Comparison of ENCODE assay signal across 25 cellular contexts in the genomic region with DNA sequence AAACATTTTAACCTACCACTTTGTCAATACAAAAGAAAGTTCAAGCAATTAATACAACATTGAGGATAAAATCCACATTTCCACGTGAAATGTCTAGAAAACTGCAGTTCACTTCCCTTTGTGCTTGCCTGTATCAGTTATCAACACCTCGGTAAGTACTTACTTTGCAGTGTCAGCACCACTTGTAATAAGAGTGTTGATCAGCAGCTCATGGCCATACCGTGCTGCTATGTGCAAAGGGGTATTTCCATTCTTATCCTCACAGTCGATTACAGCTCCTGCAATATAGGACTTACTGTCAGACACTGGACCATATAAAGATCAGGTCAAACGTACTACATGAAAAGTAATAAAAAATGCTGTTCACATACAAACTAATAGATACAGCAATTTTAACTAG.
"Had no signal": no experiment of that assay in that cellular context is flagged by ENCODE, and none has a peak within 500 bp of the region (broad histone marks: within the 10 kb centered on the region; RNA-seq: fewer than 3 reads in every experiment).

No MANE protein-coding gene starts in this region.

- H3K4me1 ChIP-seq: esophagus muscularis mucosa, gastrocnemius medialis, heart right ventricle, lower lobe of right lung, tibial artery, upper lobe of left lung, vagina had no signal

- H3K27me3 Mint-ChIP-seq: effector memory CD8-positive, alpha-beta T cell; memory B cell; stimulated activated memory B cell treated with anti-CD40 and anti-IgM and Interleukin-4, amounts not matched to agents 10 μg/mL and 1 μg/mL and 100 μg/mL, for 72 hours; stimulated activated naive CD8-positive, alpha-beta T cell treated with anti-CD3 and anti-CD28 coated beads, Interleukin-15, Interleukin-2, amounts not matched to agents 100 ng/mL and 50 ng/mL, for 24 hours had no signal

- FAIRE-seq: islet of Langerhans had no signal

- H3K27ac Mint-ChIP-seq: memory B cell; natural killer cell; stimulated activated memory B cell treated with anti-CD40 and anti-IgM and Interleukin-4, amounts not matched to agents 10 μg/mL and 1 μg/mL and 100 μg/mL, for 72 hours; stimulated activated naive CD8-positive, alpha-beta T cell treated with anti-CD3 and anti-CD28 coated beads, Interleukin-15, Interleukin-2, amounts not matched to agents 100 ng/mL and 50 ng/mL, for 24 hours had no signal

- H3K9me3 ChIP-seq: esophagus muscularis mucosa, gastrocnemius medialis, heart right ventricle, lower lobe of right lung, spleen, tibial artery, upper lobe of left lung, vagina had no signal

- H3K4me3 ChIP-seq: esophagus muscularis mucosa, gastrocnemius medialis, heart right ventricle, lower lobe of right lung, spleen, tibial artery, upper lobe of left lung, vagina had no signal

- ATAC-seq: effector memory CD8-positive, alpha-beta T cell; gastrocnemius medialis; left lobe of liver; natural killer cell; sciatic nerve; stimulated activated memory B cell treated with anti-CD40 and anti-IgM and Interleukin-4, amounts not matched to agents 10 μg/mL and 1 μg/mL and 100 μg/mL, for 72 hours had no signal

- H3K27ac ChIP-seq: epithelial cell of prostate, esophagus muscularis mucosa, gastrocnemius medialis, heart right ventricle, lower lobe of right lung, spleen, tibial artery, upper lobe of left lung, vagina had no signal

- H3K36me3 Mint-ChIP-seq: natural killer cell had no signal

- H3K27me3 ChIP-seq: esophagus muscularis mucosa, gastrocnemius medialis, heart right ventricle, spleen, tibial artery, upper lobe of left lung, vagina had no signal

- H3K4me3 Mint-ChIP-seq: effector memory CD8-positive, alpha-beta T cell; memory B cell; mesothelial cell of epicardium; natural killer cell; neural crest cell; stimulated activated memory B cell treated with anti-CD40 and anti-IgM and Interleukin-4, amounts not matched to agents 10 μg/mL and 1 μg/mL and 100 μg/mL, for 72 hours; stimulated activated naive CD8-positive, alpha-beta T cell treated with anti-CD3 and anti-CD28 coated beads, Interleukin-15, Interleukin-2, amounts not matched to agents 100 ng/mL and 50 ng/mL, for 24 hours had no signal

- DNase-seq: effector memory CD8-positive, alpha-beta T cell; gastrocnemius medialis; heart right ventricle; hypothalamus; kidney glomerular epithelial cell; lower lobe of right lung; natural killer cell; posterior cingulate gyrus; spleen; stimulated activated CD4-positive, alpha-beta T cell treated with anti-CD3 and anti-CD28 coated beads, Interleukin-15, amount 100 ng/mL, for 24 hours; stimulated activated CD4-positive, alpha-beta T cell treated with anti-CD3 and anti-CD28 coated beads, Interleukin-1b, Interleukin-23, amount 100 ng/mL, for 48 hours; stimulated activated CD4-positive, alpha-beta T cell treated with anti-CD3 and anti-CD28 coated beads, Interleukin-4, amount 100 ng/mL, for 24 hours; tibial artery; upper lobe of left lung had no signal

- H3K4me1 Mint-ChIP-seq: mesothelial cell of epicardium; stimulated activated memory B cell treated with anti-CD40 and anti-IgM and Interleukin-4, amounts not matched to agents 10 μg/mL and 1 μg/mL and 100 μg/mL, for 72 hours had no signal

- H3K9me3 Mint-ChIP-seq: effector memory CD8-positive, alpha-beta T cell; memory B cell; mesothelial cell of epicardium; natural killer cell; neural crest cell; stimulated activated memory B cell treated with anti-CD40 and anti-IgM and Interleukin-4, amounts not matched to agents 10 μg/mL and 1 μg/mL and 100 μg/mL, for 72 hours; stimulated activated naive CD8-positive, alpha-beta T cell treated with anti-CD3 and anti-CD28 coated beads, Interleukin-15, Interleukin-2, amounts not matched to agents 100 ng/mL and 50 ng/mL, for 24 hours had no signal
